In the genomic region with DNA sequence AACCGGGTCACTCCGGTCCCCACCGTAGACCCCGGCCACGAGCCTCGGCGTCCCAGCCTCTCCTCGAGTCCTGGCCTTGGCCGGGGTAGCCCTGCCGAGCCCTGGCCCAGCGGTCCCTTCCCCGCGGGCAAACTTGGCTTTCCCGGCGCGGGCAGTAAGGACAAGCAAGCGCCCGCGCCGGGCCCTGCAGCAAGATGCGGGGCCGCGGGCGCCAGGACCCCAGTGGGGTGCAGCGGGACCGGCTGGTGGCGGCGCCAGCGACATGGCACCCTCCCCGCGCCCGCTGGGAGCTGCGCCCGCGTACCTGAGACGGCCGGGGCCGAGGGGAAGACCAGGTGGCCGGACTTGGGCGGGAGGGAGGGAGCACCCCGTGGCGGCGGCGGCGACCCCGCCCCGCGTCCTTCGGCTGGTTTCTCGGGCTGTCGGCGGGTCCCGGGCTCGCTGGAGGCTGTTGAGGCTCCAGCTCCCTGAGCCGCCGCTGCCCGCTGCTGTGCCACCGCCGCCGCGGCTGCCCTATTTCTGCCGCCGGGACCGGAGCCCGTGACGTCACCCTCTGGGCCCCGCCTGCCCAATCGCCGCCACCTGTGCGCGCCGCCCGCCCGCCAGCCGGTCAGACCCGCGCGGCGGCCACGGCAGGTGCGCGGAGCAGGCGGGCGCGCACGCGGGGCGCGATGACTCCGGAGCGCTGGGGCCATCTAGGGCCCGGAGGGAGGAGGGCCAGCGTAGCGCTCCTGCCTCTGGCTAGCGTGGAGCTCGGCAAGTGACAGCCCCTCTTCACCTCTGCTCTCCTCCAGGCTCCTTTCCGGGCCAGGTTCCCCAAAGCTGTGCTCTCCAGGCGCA, we compare ENCODE assay signal across 9 cellular contexts. TPM values are rescaled to one million over a fixed set of nuclear protein-coding genes. Genes with fewer than 3 reads are reported as not detected.
DNase-seq lines count a peak whose midpoint lies in the region; TF ChIP-seq lines count a peak whose summit lies in the region.
"Had no signal": no experiment of that assay in that cellular context is flagged by ENCODE, and none has a peak within 500 bp of the region (broad histone marks: within the 10 kb centered on the region; RNA-seq: fewer than 3 reads in every experiment).

A gene (minus strand): TSS at position 521 of the 840 bp plus-strand sequence.

- peaks cover 18 to 26% of the 10 kb centered on the region in 2 donors for H3K4me1 ChIP-seq in adrenal gland (replicated peaks in 1 of 2)

- H3K36me3 ChIP-seq in GM06990 (ENCODE audit: control insufficient read depth, insufficient read depth, low read length) (no peaks in the 10 kb centered on the region), adrenal gland (replicated peaks in 1 of 2) (no peaks in the 10 kb centered on the region)

- no peak for TF ChIP-seq CTCF in GM06990 (IDR thresholded peaks at IDR 0.05; ENCODE audit: insufficient read depth, low read length, poor library complexity, severe bottlenecking)
- no peak for TF ChIP-seq CTCF in adrenal gland (IDR thresholded peaks at IDR 0.05)

- intact Hi-C loops in adrenal gland (cut with DNase I) = loop anchor here in 1 of 2 donors (5.0 kb wide), 1 partner anchor 190 kb away; no protein-coding TSS in a partner anchor

- no peak within 1 kb of the TSS; the same call in 1 of the 2 replicates for H3K4me3 ChIP-seq in GM06990 (replicated peaks; ENCODE audit: low read depth, low read length)
- peak within 1 kb of the TSS in 2 of 4 donors; percentile 3 to 55 for H3K4me3 ChIP-seq in adrenal gland

- H3K9me3 ChIP-seq in adrenal gland (replicated peaks in 1 of 3) = no peaks in the 10 kb centered on the region

- DNase-seq in GM06990 (ENCODE audit: extremely low read depth, insufficient read length) (peak; percentile 30), NCI-H2196 (lab: John Stamatoyannopoulos, UW; ENCODE audit: unreplicated experiment) (peak; percentile 83), adrenal gland (peak in 6 of 7 donors; percentile 44 to 67 (median 58)), kidney tubule cell (ENCODE audit: low spot score) (peak; percentile 28), Kasumi-1 (lab: John Stamatoyannopoulos, UW) (no peak), foreskin melanocyte (no peak)
- DNase-seq in stimulated activated CD8-positive, alpha-beta memory T cell treated with anti-CD3 and anti-CD28 coated beads, Interleukin-4, amount 100 ng/mL, for 48 hours = peak; percentile 52
- no peak for DNase-seq in effector CD8-positive, alpha-beta T cell (lab: John Stamatoyannopoulos, UW)

- H3K27ac ChIP-seq in adrenal gland = peak within 1 kb of the TSS in 2 of 5 donors; percentile 18 to 67
- H3K27ac ChIP-seq: epithelial cell of prostate had no signal

- peak in 1 of 2 donors; percentile 40 for TF ChIP-seq POLR2A in adrenal gland (IDR thresholded peaks at IDR 0.05)

- peaks cover 6% of the 10 kb centered on the region; the same call in 1 of the 2 replicates for H3K27me3 ChIP-seq in GM06990 (replicated peaks; ENCODE audit: control insufficient read depth, insufficient read depth, low read length)
- H3K27me3 ChIP-seq in adrenal gland = peaks cover 24% of the 10 kb centered on the region

- WGBS in adrenal gland, 4 donors = 1 to 14% (median 3%) methylated on average over 7 to 96 of the region's 98 CpGs

RNA-seq across cellular contexts. Expression of the gene that starts here (rescaled TPM):
- total RNA-seq in adrenal gland = 1 to 10 TPM in 7 of 8 donors, under 1 TPM in 1; 0.72 to 5.2 (median 2.6) TPM
- 1 to 10 TPM in 2 of 3 donors, under 1 TPM in 1; 0.48 to 3.3 (median 2.6) TPM for polyA plus RNA-seq in adrenal gland

Comparison
In these comparisons a context has a peak if more than half of its experiments do, and no peak if none do; other contexts are left out.
1. DNase-seq: peak in GM06990 (single experiment), NCI-H2196 (single experiment), adrenal gland (6 of 7), kidney tubule cell (single experiment) and stimulated activated CD8-positive, alpha-beta memory T cell treated with anti-CD3 and anti-CD28 coated beads, Interleukin-4, amount 100 ng/mL, for 48 hours (single experiment); none in effector CD8-positive, alpha-beta T cell (single experiment), Kasumi-1 (0 of 2) and foreskin melanocyte (single experiment).